1 cellular context compared by ENCODE assay signal in the genomic region with DNA sequence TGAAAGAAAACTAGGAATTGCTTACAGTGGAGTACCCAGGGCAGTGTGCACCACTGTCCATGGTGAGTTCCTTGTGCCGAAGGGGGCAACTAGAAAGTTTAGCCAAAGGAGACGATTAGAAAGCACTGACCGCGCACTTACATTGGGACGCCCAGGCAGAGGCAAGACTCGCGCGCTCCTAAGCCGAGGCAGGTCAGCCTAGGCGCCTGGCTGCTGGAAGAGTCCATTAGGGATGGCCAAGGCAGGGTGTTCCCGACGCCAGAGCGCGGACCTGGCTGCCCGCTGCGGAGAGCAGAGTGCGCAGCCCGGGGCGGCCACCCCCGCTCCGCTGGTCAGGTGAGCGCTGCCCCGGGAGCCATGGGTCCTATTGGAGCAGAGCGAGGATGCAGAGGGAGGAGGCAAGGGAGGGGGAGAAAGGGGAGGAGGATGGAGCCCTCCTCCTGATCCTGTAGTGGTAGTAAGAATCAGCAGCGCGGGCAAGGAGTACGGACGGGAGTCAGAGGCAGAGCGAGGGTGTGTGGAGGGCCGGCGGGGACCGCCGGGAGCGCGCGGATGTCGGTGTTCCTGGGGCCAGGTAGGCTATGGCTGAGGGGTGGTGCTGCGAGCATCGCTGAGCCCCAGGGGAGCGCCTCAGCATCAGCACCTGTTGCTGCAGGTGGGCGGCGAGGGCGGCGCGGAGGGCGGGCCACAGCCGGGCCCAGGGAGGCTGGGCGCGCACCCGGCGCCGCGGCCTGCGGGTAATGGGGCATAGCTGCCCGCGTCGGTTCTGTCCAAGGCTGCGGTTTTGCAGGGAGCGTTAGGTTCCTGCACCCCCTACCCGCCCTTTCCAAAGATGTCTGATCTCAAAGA.
A peak's percentile ranks its signal among the peaks of the same experiment; 100 is the strongest.
TF ChIP-seq lines count a peak whose summit lies in the region.

A gene with protein sequence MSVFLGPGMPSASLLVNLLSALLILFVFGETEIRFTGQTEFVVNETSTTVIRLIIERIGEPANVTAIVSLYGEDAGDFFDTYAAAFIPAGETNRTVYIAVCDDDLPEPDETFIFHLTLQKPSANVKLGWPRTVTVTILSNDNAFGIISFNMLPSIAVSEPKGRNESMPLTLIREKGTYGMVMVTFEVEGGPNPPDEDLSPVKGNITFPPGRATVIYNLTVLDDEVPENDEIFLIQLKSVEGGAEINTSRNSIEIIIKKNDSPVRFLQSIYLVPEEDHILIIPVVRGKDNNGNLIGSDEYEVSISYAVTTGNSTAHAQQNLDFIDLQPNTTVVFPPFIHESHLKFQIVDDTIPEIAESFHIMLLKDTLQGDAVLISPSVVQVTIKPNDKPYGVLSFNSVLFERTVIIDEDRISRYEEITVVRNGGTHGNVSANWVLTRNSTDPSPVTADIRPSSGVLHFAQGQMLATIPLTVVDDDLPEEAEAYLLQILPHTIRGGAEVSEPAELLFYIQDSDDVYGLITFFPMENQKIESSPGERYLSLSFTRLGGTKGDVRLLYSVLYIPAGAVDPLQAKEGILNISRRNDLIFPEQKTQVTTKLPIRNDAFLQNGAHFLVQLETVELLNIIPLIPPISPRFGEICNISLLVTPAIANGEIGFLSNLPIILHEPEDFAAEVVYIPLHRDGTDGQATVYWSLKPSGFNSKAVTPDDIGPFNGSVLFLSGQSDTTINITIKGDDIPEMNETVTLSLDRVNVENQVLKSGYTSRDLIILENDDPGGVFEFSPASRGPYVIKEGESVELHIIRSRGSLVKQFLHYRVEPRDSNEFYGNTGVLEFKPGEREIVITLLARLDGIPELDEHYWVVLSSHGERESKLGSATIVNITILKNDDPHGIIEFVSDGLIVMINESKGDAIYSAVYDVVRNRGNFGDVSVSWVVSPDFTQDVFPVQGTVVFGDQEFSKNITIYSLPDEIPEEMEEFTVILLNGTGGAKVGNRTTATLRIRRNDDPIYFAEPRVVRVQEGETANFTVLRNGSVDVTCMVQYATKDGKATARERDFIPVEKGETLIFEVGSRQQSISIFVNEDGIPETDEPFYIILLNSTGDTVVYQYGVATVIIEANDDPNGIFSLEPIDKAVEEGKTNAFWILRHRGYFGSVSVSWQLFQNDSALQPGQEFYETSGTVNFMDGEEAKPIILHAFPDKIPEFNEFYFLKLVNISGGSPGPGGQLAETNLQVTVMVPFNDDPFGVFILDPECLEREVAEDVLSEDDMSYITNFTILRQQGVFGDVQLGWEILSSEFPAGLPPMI (N-terminal part only) (plus strand): TSS at position 454 of the 849 bp plus-strand sequence. CDS start 99 bp downstream, at position 553.

TF ChIP-seq in WTC11, 78 proteins besides CTCF, POLR2A, EP300 and RAD21 (continued from another document):
- TF ChIP-seq, protein P1, sequence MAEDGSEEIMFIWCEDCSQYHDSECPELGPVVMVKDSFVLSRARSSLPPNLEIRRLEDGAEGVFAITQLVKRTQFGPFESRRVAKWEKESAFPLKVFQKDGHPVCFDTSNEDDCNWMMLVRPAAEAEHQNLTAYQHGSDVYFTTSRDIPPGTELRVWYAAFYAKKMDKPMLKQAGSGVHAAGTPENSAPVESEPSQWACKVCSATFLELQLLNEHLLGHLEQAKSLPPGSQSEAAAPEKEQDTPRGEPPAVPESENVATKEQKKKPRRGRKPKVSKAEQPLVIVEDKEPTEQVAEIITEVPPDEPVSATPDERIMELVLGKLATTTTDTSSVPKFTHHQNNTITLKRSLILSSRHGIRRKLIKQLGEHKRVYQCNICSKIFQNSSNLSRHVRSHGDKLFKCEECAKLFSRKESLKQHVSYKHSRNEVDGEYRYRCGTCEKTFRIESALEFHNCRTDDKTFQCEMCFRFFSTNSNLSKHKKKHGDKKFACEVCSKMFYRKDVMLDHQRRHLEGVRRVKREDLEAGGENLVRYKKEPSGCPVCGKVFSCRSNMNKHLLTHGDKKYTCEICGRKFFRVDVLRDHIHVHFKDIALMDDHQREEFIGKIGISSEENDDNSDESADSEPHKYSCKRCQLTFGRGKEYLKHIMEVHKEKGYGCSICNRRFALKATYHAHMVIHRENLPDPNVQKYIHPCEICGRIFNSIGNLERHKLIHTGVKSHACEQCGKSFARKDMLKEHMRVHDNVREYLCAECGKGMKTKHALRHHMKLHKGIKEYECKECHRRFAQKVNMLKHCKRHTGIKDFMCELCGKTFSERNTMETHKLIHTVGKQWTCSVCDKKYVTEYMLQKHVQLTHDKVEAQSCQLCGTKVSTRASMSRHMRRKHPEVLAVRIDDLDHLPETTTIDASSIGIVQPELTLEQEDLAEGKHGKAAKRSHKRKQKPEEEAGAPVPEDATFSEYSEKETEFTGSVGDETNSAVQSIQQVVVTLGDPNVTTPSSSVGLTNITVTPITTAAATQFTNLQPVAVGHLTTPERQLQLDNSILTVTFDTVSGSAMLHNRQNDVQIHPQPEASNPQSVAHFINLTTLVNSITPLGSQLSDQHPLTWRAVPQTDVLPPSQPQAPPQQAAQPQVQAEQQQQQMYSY (CRISPR knock-in tag; IDR thresholded peaks at IDR 0.05): peak; percentile 88
- TF ChIP-seq TP53 (CRISPR knock-in tag; IDR thresholded peaks at IDR 0.05): peak; percentile 60; the same call in 1 of the 2 replicates
- no peak; the same call in 1 of the 2 replicates for TF ChIP-seq ZNF121 (CRISPR knock-in tag; IDR thresholded peaks at IDR 0.05)
- TF ChIP-seq SMAD4 (CRISPR knock-in tag; IDR thresholded peaks at IDR 0.05): no peak
- 0 out of 2 replicates have a peak, but pooled peaks have one; percentile 32 for TF ChIP-seq ZNF263 (CRISPR knock-in tag; IDR thresholded peaks at IDR 0.05; ENCODE audit: low read depth)
- peak; percentile 44; the same call in 1 of the 2 replicates for TF ChIP-seq ZNF423 (CRISPR knock-in tag; IDR thresholded peaks at IDR 0.05)
- TF ChIP-seq, protein P2, sequence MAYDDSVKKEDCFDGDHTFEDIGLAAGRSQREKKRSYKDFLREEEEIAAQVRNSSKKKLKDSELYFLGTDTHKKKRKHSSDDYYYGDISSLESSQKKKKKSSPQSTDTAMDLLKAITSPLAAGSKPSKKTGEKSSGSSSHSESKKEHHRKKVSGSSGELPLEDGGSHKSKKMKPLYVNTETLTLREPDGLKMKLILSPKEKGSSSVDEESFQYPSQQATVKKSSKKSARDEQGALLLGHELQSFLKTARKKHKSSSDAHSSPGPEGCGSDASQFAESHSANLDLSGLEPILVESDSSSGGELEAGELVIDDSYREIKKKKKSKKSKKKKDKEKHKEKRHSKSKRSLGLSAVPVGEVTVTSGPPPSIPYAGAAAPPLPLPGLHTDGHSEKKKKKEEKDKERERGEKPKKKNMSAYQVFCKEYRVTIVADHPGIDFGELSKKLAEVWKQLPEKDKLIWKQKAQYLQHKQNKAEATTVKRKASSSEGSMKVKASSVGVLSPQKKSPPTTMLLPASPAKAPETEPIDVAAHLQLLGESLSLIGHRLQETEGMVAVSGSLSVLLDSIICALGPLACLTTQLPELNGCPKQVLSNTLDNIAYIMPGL (CRISPR knock-in tag; IDR thresholded peaks at IDR 0.05): peak; percentile 91
- TF ChIP-seq, protein P3, sequence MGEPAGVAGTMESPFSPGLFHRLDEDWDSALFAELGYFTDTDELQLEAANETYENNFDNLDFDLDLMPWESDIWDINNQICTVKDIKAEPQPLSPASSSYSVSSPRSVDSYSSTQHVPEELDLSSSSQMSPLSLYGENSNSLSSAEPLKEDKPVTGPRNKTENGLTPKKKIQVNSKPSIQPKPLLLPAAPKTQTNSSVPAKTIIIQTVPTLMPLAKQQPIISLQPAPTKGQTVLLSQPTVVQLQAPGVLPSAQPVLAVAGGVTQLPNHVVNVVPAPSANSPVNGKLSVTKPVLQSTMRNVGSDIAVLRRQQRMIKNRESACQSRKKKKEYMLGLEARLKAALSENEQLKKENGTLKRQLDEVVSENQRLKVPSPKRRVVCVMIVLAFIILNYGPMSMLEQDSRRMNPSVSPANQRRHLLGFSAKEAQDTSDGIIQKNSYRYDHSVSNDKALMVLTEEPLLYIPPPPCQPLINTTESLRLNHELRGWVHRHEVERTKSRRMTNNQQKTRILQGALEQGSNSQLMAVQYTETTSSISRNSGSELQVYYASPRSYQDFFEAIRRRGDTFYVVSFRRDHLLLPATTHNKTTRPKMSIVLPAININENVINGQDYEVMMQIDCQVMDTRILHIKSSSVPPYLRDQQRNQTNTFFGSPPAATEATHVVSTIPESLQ (CRISPR knock-in tag; IDR thresholded peaks at IDR 0.05): no peak
- TF ChIP-seq, protein P4, sequence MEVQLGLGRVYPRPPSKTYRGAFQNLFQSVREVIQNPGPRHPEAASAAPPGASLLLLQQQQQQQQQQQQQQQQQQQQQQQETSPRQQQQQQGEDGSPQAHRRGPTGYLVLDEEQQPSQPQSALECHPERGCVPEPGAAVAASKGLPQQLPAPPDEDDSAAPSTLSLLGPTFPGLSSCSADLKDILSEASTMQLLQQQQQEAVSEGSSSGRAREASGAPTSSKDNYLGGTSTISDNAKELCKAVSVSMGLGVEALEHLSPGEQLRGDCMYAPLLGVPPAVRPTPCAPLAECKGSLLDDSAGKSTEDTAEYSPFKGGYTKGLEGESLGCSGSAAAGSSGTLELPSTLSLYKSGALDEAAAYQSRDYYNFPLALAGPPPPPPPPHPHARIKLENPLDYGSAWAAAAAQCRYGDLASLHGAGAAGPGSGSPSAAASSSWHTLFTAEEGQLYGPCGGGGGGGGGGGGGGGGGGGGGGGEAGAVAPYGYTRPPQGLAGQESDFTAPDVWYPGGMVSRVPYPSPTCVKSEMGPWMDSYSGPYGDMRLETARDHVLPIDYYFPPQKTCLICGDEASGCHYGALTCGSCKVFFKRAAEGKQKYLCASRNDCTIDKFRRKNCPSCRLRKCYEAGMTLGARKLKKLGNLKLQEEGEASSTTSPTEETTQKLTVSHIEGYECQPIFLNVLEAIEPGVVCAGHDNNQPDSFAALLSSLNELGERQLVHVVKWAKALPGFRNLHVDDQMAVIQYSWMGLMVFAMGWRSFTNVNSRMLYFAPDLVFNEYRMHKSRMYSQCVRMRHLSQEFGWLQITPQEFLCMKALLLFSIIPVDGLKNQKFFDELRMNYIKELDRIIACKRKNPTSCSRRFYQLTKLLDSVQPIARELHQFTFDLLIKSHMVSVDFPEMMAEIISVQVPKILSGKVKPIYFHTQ (CRISPR knock-in tag; IDR thresholded peaks at IDR 0.05): no peak
- TF ChIP-seq, protein P5, sequence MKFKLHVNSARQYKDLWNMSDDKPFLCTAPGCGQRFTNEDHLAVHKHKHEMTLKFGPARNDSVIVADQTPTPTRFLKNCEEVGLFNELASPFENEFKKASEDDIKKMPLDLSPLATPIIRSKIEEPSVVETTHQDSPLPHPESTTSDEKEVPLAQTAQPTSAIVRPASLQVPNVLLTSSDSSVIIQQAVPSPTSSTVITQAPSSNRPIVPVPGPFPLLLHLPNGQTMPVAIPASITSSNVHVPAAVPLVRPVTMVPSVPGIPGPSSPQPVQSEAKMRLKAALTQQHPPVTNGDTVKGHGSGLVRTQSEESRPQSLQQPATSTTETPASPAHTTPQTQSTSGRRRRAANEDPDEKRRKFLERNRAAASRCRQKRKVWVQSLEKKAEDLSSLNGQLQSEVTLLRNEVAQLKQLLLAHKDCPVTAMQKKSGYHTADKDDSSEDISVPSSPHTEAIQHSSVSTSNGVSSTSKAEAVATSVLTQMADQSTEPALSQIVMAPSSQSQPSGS (CRISPR knock-in tag; IDR thresholded peaks at IDR 0.05; ENCODE audit: borderline replicate concordance, low read depth): no peak
- TF ChIP-seq, protein P6, sequence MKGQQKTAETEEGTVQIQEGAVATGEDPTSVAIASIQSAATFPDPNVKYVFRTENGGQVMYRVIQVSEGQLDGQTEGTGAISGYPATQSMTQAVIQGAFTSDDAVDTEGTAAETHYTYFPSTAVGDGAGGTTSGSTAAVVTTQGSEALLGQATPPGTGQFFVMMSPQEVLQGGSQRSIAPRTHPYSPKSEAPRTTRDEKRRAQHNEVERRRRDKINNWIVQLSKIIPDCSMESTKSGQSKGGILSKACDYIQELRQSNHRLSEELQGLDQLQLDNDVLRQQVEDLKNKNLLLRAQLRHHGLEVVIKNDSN (CRISPR knock-in tag; IDR thresholded peaks at IDR 0.05): no peak
- TF ChIP-seq, protein P7, sequence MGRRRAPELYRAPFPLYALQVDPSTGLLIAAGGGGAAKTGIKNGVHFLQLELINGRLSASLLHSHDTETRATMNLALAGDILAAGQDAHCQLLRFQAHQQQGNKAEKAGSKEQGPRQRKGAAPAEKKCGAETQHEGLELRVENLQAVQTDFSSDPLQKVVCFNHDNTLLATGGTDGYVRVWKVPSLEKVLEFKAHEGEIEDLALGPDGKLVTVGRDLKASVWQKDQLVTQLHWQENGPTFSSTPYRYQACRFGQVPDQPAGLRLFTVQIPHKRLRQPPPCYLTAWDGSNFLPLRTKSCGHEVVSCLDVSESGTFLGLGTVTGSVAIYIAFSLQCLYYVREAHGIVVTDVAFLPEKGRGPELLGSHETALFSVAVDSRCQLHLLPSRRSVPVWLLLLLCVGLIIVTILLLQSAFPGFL (CRISPR knock-in tag; IDR thresholded peaks at IDR 0.05; ENCODE audit: borderline replicate concordance): no peak
- no peak for TF ChIP-seq HMGA2 (CRISPR knock-in tag; IDR thresholded peaks at IDR 0.05)
- TF ChIP-seq, protein P8, sequence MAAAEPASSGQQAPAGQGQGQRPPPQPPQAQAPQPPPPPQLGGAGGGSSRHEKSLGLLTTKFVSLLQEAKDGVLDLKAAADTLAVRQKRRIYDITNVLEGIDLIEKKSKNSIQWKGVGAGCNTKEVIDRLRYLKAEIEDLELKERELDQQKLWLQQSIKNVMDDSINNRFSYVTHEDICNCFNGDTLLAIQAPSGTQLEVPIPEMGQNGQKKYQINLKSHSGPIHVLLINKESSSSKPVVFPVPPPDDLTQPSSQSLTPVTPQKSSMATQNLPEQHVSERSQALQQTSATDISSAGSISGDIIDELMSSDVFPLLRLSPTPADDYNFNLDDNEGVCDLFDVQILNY (CRISPR knock-in tag; IDR thresholded peaks at IDR 0.05): peak; percentile 72
- no peak for TF ChIP-seq ZNF396 (CRISPR knock-in tag; IDR thresholded peaks at IDR 0.05; ENCODE audit: borderline replicate concordance)
- peak; percentile 94 for TF ChIP-seq FOXP1 (CRISPR knock-in tag; IDR thresholded peaks at IDR 0.05; ENCODE audit: borderline replicate concordance)
